In the genomic region with DNA sequence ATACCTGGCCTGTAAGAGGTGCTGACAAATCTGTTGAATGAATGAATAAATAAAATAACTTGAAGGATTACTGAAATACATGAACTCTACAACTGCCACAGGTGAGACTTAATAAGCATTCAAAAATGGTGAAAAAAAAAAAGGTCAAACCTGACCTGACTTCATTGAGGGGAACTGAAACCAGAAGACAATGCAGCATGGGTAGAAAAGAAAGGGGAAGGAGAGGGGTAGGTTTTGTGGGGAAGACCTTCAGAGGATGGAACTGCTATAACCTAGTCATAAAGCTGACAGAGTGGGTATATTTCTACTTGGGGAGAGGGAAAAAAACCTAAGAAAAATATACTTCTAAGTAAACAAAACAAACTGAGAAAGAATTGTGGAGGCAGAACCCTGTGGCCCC, we compare ENCODE assay signal across 20 cellular contexts.
DNase-seq lines count a peak whose midpoint lies in the region; ATAC-seq lines count a peak whose summit lies in the region.
"Had no signal": no experiment of that assay in that cellular context is flagged by ENCODE, and none has a peak within 500 bp of the region (broad histone marks: within the 10 kb centered on the region; RNA-seq: fewer than 3 reads in every experiment).

No MANE protein-coding gene starts in this region.

- DNase-seq in MV-4-11 (lab: John Stamatoyannopoulos, UW) (peak; percentile 77), superior temporal gyrus (ENCODE audit: extremely low spot score) (no peak), T-helper 2 cell (no peak), DMS114 treated with DMSO at 0.1 percent for 48 hours (lab: John Stamatoyannopoulos, UW; ENCODE audit: unreplicated experiment) (no peak)
- DNase-seq: ACHN; activated CD4-positive, CD25-positive, alpha-beta regulatory T cell treated with anti-CD3 and anti-CD28 coated beads, Interleukin-2, amount 50 U/mL, for 72 hours; activated effector memory CD4-positive, alpha-beta T cell treated with anti-CD3 and anti-CD28 coated beads, Interleukin-2, amount 50 U/mL, for 16 hours; anterior cingulate cortex; CD4-positive, alpha-beta T cell; effector memory CD4-positive, alpha-beta T cell; lower lobe of right lung; naive thymus-derived CD8-positive, alpha-beta T cell; NCI-H2081 treated with DMSO at 0.1 percent for 48 hours; NCI-H524 treated with DMSO at 0.1 percent for 48 hours; stimulated activated CD4-positive, alpha-beta T cell treated with anti-CD3 and anti-CD28 coated beads, Interleukin-2, amount 100 ng/mL, for 24 hours had no signal

- ATAC-seq in GM18499 (IDR thresholded peaks at IDR 0.05; ENCODE audit: insufficient read depth, unreplicated experiment), result peak; percentile 87
- ATAC-seq in GM19463 (IDR thresholded peaks at IDR 0.05; ENCODE audit: unreplicated experiment), result peak; percentile 83
- ATAC-seq in HG03095 (IDR thresholded peaks at IDR 0.05; ENCODE audit: unreplicated experiment), result peak; percentile 65
- no peak for ATAC-seq in GM18498 (IDR thresholded peaks at IDR 0.05; ENCODE audit: unreplicated experiment)
- ATAC-seq: HepG2; lower lobe of right lung; naive thymus-derived CD8-positive, alpha-beta T cell had no signal
